In the genomic region with DNA sequence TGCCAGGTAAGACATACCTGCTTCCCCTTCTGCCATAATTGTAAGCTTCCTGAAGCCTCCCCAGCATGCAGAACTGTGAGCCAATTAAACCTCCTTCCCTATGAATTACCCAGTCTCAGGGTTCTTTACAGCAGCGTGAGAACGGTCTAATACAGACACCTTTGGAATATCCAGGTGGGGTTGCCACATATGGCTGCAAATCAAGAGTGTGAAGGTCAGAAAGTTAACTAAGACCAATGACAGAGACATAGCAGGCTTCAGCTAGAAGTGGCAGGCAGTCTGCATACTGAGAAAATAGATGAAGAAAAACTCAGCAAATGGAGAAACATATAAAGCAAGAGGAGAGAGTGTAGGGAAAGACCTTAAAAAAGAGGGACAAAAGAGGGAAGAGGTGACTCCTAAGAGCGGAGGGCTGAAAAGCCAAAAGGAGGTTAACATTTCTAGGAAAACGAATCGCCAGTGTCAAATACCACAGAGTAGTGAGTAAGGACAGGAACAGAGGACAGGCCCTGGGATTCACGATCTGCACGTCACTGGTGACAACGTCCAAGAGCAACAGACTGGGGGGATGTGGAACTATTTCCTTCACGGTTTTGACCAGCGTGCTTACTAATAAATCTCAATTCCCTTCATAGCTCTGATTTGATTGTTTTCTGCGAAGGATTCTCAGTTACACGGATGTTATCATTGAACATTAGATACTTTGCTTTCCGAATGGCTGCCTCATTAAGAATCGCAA, we compare ENCODE assay signal across 24 cellular contexts. TPM values are rescaled to one million over a fixed set of nuclear protein-coding genes. Genes with fewer than 3 reads are reported as not detected.
DNase-seq lines count a peak whose midpoint lies in the region; ATAC-seq, FAIRE-seq and TF ChIP-seq lines count a peak whose summit lies in the region.
"Had no signal": no experiment of that assay in that cellular context is flagged by ENCODE, and none has a peak within 500 bp of the region (broad histone marks: within the 10 kb centered on the region; RNA-seq: fewer than 3 reads in every experiment).

No MANE protein-coding gene starts in this region.

- no peaks in the 10 kb centered on the region for H3K36me3 Mint-ChIP-seq in natural killer cell
- H3K36me3 Mint-ChIP-seq: activated CD8-positive, alpha-beta memory T cell treated with anti-CD3 and anti-CD28 coated beads, Interleukin-2, amount 10 ng/mL, durations not matched to agents 7 days and 5 days; stimulated activated effector memory CD8-positive, alpha-beta T cell treated with anti-CD3 and anti-CD28 coated beads, Interleukin-12 subunit alpha, Interleukin-12 subunit beta, amount 100 ng/mL, for 72 hours; T-cell had no signal

- dilution Hi-C loops in endothelial cell of umbilical vein (cut with MboI; ENCODE audit: extremely low pct_ligation_motif_present, low sequenced_read_pairs): loop anchor here (25.0 kb wide), 1 partner anchor 180 kb away; a partner anchor contains a TSS

- no peaks in the 10 kb centered on the region for H4K20me1 ChIP-seq in HepG2 (ENCODE audit: insufficient read depth, low read length)
- H4K20me1 ChIP-seq in endothelial cell of umbilical vein (replicated peaks; ENCODE audit: control insufficient read depth, extremely low read depth, insufficient read depth, low read length): no peaks in the 10 kb centered on the region

- H3K36me3 ChIP-seq in liver (ENCODE audit: control insufficient read depth in 4 of 4, insufficient read depth in 3 of 4, low read depth in 1 of 4, low read length in 3 of 4) (peaks cover 0 to 3% (median 0%) of the 10 kb centered on the region in 4 donors), HepG2 (replicated peaks in 1 of 2; ENCODE audit: control insufficient read depth in 1 of 2, insufficient read depth in 2 of 2, low read length in 2 of 2) (no peaks in the 10 kb centered on the region), endothelial cell of umbilical vein (ENCODE audit: control insufficient read depth in 2 of 2, extremely low read depth in 1 of 2, insufficient read depth in 2 of 2, low read length in 2 of 2) (no peaks in the 10 kb centered on the region), psoas muscle (ENCODE audit: insufficient read depth in 1 of 2, low read depth in 1 of 2) (no peaks in the 10 kb centered on the region)
- H3K36me3 ChIP-seq: lower lobe of right lung, SJSA1 had no signal

- H3K4me3 Mint-ChIP-seq in natural killer cell: peak overlapping the region; percentile 45

- intact Hi-C loops in HepG2 (cut with micrococcal nuclease; ENCODE audit: unreplicated experiment): no loop called here
- intact Hi-C loops in endothelial cell of umbilical vein (cut with micrococcal nuclease): no loop called here
- intact Hi-C loops in natural killer cell (cut with micrococcal nuclease): no loop called here
- intact Hi-C loops in psoas muscle (cut with DNase I): loop anchor here (5.0 kb wide), 2 partner anchors 145 to 585 kb away; a partner anchor contains a TSS

- CTCF ChIA-PET in HepG2 (lab: Yijun Ruan, JAX; ENCODE audit: low intra/inter-chr PET ratio, low total read pairs): interaction anchor here (0.8 to 1.9 kb wide), 2 partner anchors 190 to 197 kb away, joined by 3 to 5 read pairs; a partner anchor contains a TSS
- CTCF ChIA-PET in endothelial cell of umbilical vein (lab: Charles Lee): interaction anchor here (1.2 to 8.7 kb wide), 7 partner anchors 12 to 198 kb away, joined by 4 to 105 read pairs (median 35); a partner anchor contains a TSS

- no peak for TF ChIP-seq EP300 in HepG2 (IDR thresholded peaks at IDR 0.05; ENCODE audit: low read depth in 2 of 2, low read length in 2 of 2)
- no peak for TF ChIP-seq EP300 in HepG2 (CRISPR knock-in tag; IDR thresholded peaks at IDR 0.05; ENCODE audit: borderline replicate concordance)

- TF ChIP-seq RAD21 in liver (IDR thresholded peaks at IDR 0.05) (peak in 1 of 2 donors; percentile 16), HepG2 (CRISPR knock-in tag; IDR thresholded peaks at IDR 0.05) (no peak)

- 59% methylated on average over 14 of the region's 14 CpGs for WGBS in liver
- WGBS in HepG2 (ENCODE audit: low lambda C conversion rate): 71% methylated on average over 14 of the region's 14 CpGs
- 66 to 68% (median 68%) methylated on average over 14 of the region's 14 CpGs for WGBS in psoas muscle, 3 donors

- H2AFZ ChIP-seq in HepG2 (ENCODE audit: low read length): no peak overlapping the region
- H2AFZ ChIP-seq in endothelial cell of umbilical vein (ENCODE audit: low read depth, low read length): peak overlapping the region; percentile 35

- ATAC-seq in HepG2 (no peak), natural killer cell (no peak), psoas muscle (no peak), GM19463 (IDR thresholded peaks at IDR 0.05; ENCODE audit: unreplicated experiment) (no peak)
- ATAC-seq: activated CD8-positive, alpha-beta memory T cell treated with anti-CD3 and anti-CD28 coated beads, Interleukin-2, amount 10 ng/mL, durations not matched to agents 7 days and 5 days; activated T-cell treated with anti-CD3 and anti-CD28 coated beads, Interleukin-2, amount 50 U/mL, for 4 hours; lower lobe of right lung; stimulated activated effector memory CD8-positive, alpha-beta T cell treated with anti-CD3 and anti-CD28 coated beads, Interleukin-12 subunit alpha, Interleukin-12 subunit beta, amount 100 ng/mL, for 72 hours; T-cell had no signal

- H3K4me1 Mint-ChIP-seq in natural killer cell: peaks cover 5 to 18% of the 10 kb centered on the region in 2 donors

- H3K4me3 ChIP-seq in liver (ENCODE audit: low read depth in 1 of 3, low read length in 3 of 3) (no peak overlapping the region), HepG2 (replicated peaks in 1 of 3; ENCODE audit: insufficient read depth in 1 of 3, low read depth in 2 of 3, low read length in 3 of 3) (no peak overlapping the region), endothelial cell of umbilical vein (replicated peaks in 1 of 3; ENCODE audit: insufficient read depth in 1 of 3, low read depth in 1 of 3, low read length in 3 of 3) (no peak overlapping the region), psoas muscle (no peak overlapping the region)
- H3K4me3 ChIP-seq: SJSA1 had no signal

- in situ Hi-C loops in HepG2 (cut with HindIII; ENCODE audit: extremely low pct_ligation_motif_present, low pct_unique_long_range_greater_than_20kb): loop anchor here (5.0 kb wide), 3 partner anchors 50 to 190 kb away; a partner anchor contains a TSS

- H3K9me1 ChIP-seq in endothelial cell of umbilical vein (replicated peaks; ENCODE audit: control insufficient read depth, extremely low read depth, insufficient read depth, low read length): no peaks in the 10 kb centered on the region

- H3K79me2 ChIP-seq in HepG2 (ENCODE audit: insufficient read depth, low read length): peaks cover 26% of the 10 kb centered on the region
- H3K79me2 ChIP-seq in endothelial cell of umbilical vein (ENCODE audit: control insufficient read depth, insufficient read depth, low read length): peaks cover 22% of the 10 kb centered on the region

- TF ChIP-seq CTCF in liver (IDR thresholded peaks at IDR 0.05; ENCODE audit: low read depth, low read length, missing input control): no peak
- no peak for TF ChIP-seq CTCF in HepG2 (CRISPR knock-in tag; IDR thresholded peaks at IDR 0.05)
- no peak for TF ChIP-seq CTCF in endothelial cell of umbilical vein (IDR thresholded peaks at IDR 0.05; ENCODE audit: extremely low read depth in 1 of 2, insufficient read depth in 1 of 2, low read depth in 1 of 2, low read length in 2 of 2)
- TF ChIP-seq CTCF in natural killer cell (IDR thresholded peaks at IDR 0.05): no peak
- TF ChIP-seq CTCF in psoas muscle (IDR thresholded peaks at IDR 0.05): no peak

- H3K9me3 ChIP-seq in liver (ENCODE audit: control insufficient read depth in 4 of 4, low read length in 3 of 4) (no peaks in the 10 kb centered on the region), HepG2 (ENCODE audit: low read length) (no peaks in the 10 kb centered on the region), endothelial cell of umbilical vein (replicated peaks; ENCODE audit: control insufficient read depth, insufficient read depth, low read length) (no peaks in the 10 kb centered on the region), psoas muscle (no peaks in the 10 kb centered on the region)
- H3K9me3 ChIP-seq: lower lobe of right lung, SJSA1 had no signal

- H3K9me3 Mint-ChIP-seq in natural killer cell: no peaks in the 10 kb centered on the region
- H3K9me3 Mint-ChIP-seq: activated B cell treated with CpG ODN at 0.5 μM for 24 hours; activated T-cell treated with anti-CD3 and anti-CD28 coated beads, Interleukin-2, amount 50 U/mL, for 4 hours; dendritic cell treated with granulocyte-macrophage colony-stimulating factor and Interleukin-4, amounts not matched to agents 40 ng/mL and 50 ng/mL, for 4 days; stimulated activated effector memory CD8-positive, alpha-beta T cell treated with anti-CD3 and anti-CD28 coated beads, Interleukin-12 subunit alpha, Interleukin-12 subunit beta, amount 100 ng/mL, for 72 hours; T-cell had no signal

- peaks cover 7 to 49% (median 40%) of the 10 kb centered on the region in 4 donors for H3K4me1 ChIP-seq in liver (ENCODE audit: control insufficient read depth in 4 of 4, insufficient read depth in 4 of 4, low read length in 3 of 4)
- peaks cover 45% of the 10 kb centered on the region for H3K4me1 ChIP-seq in HepG2 (ENCODE audit: insufficient read depth, low read length)
- H3K4me1 ChIP-seq in endothelial cell of umbilical vein (ENCODE audit: control insufficient read depth, extremely low read depth, insufficient read depth, low read length): peaks cover 33% of the 10 kb centered on the region
- H3K4me1 ChIP-seq in psoas muscle: peaks cover 12% of the 10 kb centered on the region

- H3K27me3 Mint-ChIP-seq in natural killer cell (ENCODE audit: low read depth in 2 of 2): peaks cover 14 to 36% of the 10 kb centered on the region in 2 donors

- no peak overlapping the region for H3K27ac Mint-ChIP-seq in natural killer cell
- H3K27ac Mint-ChIP-seq: activated B cell treated with CpG ODN at 0.5 μM for 24 hours; activated CD8-positive, alpha-beta memory T cell treated with anti-CD3 and anti-CD28 coated beads, Interleukin-2, amount 10 ng/mL, durations not matched to agents 7 days and 5 days; stimulated activated effector memory CD8-positive, alpha-beta T cell treated with anti-CD3 and anti-CD28 coated beads, Interleukin-12 subunit alpha, Interleukin-12 subunit beta, amount 100 ng/mL, for 72 hours; T-cell had no signal

- no peak for TF ChIP-seq POLR2A in HepG2 (IDR thresholded peaks at IDR 0.05; ENCODE audit: insufficient read depth in 1 of 2, low read depth in 2 of 2, low read length in 2 of 2)
- no peak for TF ChIP-seq POLR2A in endothelial cell of umbilical vein (IDR thresholded peaks at IDR 0.05; ENCODE audit: low read depth, low read length)

- FAIRE-seq in HepG2 (lab: Jason Lieb, UNC) (no peak), endothelial cell of umbilical vein (lab: Jason Lieb, UNC) (no peak)
- FAIRE-seq: urothelium cell line had no signal

- POLR2A ChIA-PET in HepG2 (lab: Yijun Ruan, JAX) (interaction anchor here (3.0 kb wide), 1 partner anchor 169 kb away, joined by 30 read pairs; a partner anchor contains a TSS), endothelial cell of umbilical vein (lab: Charles Lee) (no interaction called here)

- no peaks in the 10 kb centered on the region for H3K27me3 ChIP-seq in liver (ENCODE audit: control insufficient read depth in 4 of 4, insufficient read depth in 4 of 4, low read length in 3 of 4)
- H3K27me3 ChIP-seq in HepG2 (ENCODE audit: control insufficient read depth in 1 of 2, insufficient read depth in 2 of 2, low read length in 2 of 2): no peaks in the 10 kb centered on the region; a peak in 1 of 5 replicates
- no peaks in the 10 kb centered on the region for H3K27me3 ChIP-seq in endothelial cell of umbilical vein (ENCODE audit: control insufficient read depth in 2 of 2, insufficient read depth in 2 of 2, low read length in 2 of 2)
- no peaks in the 10 kb centered on the region for H3K27me3 ChIP-seq in psoas muscle (ENCODE audit: insufficient read depth in 3 of 3, low read length in 2 of 3)
- H3K27me3 ChIP-seq: SJSA1 had no signal

- H3K9ac ChIP-seq in liver (ENCODE audit: low read depth in 1 of 2, low read length in 2 of 2) (no peak overlapping the region), HepG2 (ENCODE audit: insufficient read depth, low read depth, low read length) (no peak overlapping the region), endothelial cell of umbilical vein (replicated peaks; ENCODE audit: extremely low read depth, insufficient read depth, low read length) (no peak overlapping the region)

- DNase-seq in HepG2 (ENCODE audit: low spot score) (no peak), endothelial cell of umbilical vein (ENCODE audit: low read depth, low spot score) (no peak), natural killer cell (no peak), psoas muscle (no peak), NOMO-1 (lab: John Stamatoyannopoulos, UW; ENCODE audit: unreplicated experiment in 2 of 2) (no peak), SKM-1 (lab: John Stamatoyannopoulos, UW; ENCODE audit: unreplicated experiment) (no peak)
- DNase-seq: activated B cell treated with CpG ODN at 0.5 μM for 24 hours; activated CD4-positive, alpha-beta T cell treated with anti-CD3 and anti-CD28 coated beads, Interleukin-2, amount 50 U/mL, for 4 hours; activated CD8-positive, alpha-beta memory T cell treated with anti-CD3 and anti-CD28 coated beads, Interleukin-2, amount 10 ng/mL, durations not matched to agents 7 days and 5 days; activated T-cell treated with anti-CD3 and anti-CD28 coated beads, Interleukin-2, amount 50 U/mL, for 4 hours; kidney glomerular epithelial cell; lower lobe of right lung; NCI-H1694; NCI-H446 treated with DMSO at 0.1 percent for 48 hours; RPMI8226; stimulated activated CD4-positive, alpha-beta T cell treated with anti-CD3 and anti-CD28 coated beads, Interleukin-4, amount 100 ng/mL, for 4 hours; substantia nigra; T-cell had no signal

- BruUV-seq in HepG2 (replicated peaks; lab: Mats Ljungman, UMichigan) (no TSS peak), endothelial cell of umbilical vein (replicated peaks; lab: Mats Ljungman, UMichigan) (no TSS peak)

- H3K27ac ChIP-seq in liver (ENCODE audit: low read depth in 1 of 2, low read length in 2 of 2): peak overlapping the region; percentile 20 to 49
- H3K27ac ChIP-seq in HepG2 (ENCODE audit: extremely low read length, insufficient read depth, low read length): no peak overlapping the region
- H3K27ac ChIP-seq in endothelial cell of umbilical vein (ENCODE audit: insufficient read depth, low read depth, low read length): no peak overlapping the region
- no peak overlapping the region for H3K27ac ChIP-seq in psoas muscle
- H3K27ac ChIP-seq: SJSA1 had no signal

- no peak overlapping the region for H3K4me2 ChIP-seq in HepG2 (ENCODE audit: low read depth, low read length)
- H3K4me2 ChIP-seq in endothelial cell of umbilical vein (ENCODE audit: insufficient read depth, low read length): no peak overlapping the region

RNA-seq across cellular contexts. Expression of a gene that starts 1.7 kb away (rescaled TPM):
- total RNA-seq in liver (10 to 100 TPM; 41.3 to 78.5 TPM), HepG2 (2016; rRNA removed; fragmentation: Illumina TruSeq; extraction: Trizol) (48.2 and 68.9 TPM in 2 replicates), endothelial cell of umbilical vein (54.1 and 56.9 TPM in 2 replicates), natural killer cell (1 to 10 TPM; 5.8 to 7.4 (median 6.9) TPM), psoas muscle (10 to 100 TPM; 27.2 to 39.4 (median 32.3) TPM)
- polyA plus RNA-seq in liver (10 to 100 TPM; 46.9 to 72.1 TPM), HepG2 (2011; rRNA removed) (18.2 and 20.1 TPM in 2 replicates), endothelial cell of umbilical vein (45.7 and 51.6 TPM in 2 replicates), psoas muscle (10 to 100 TPM; 15.6 to 27.1 (median 16.1) TPM)
- 2.2 and 2.8 TPM in 2 replicates for total RNA-seq in HepG2 (2016; cell fraction: cytosol; rRNA removed; fragmentation: Illumina TruSeq; extraction: Trizol; ENCODE audit: low read depth)
- 47.4 and 67.6 TPM in 2 replicates for total RNA-seq in HepG2 (2016; cell fraction: insoluble cytoplasmic fraction; rRNA removed; fragmentation: Illumina TruSeq; extraction: Trizol)
- total RNA-seq in HepG2 (2016; cell fraction: membrane; rRNA removed; fragmentation: Illumina TruSeq; extraction: Trizol): 12.2 and 12.8 TPM in 2 replicates
- total RNA-seq in HepG2 (2016; cell fraction: nucleus; rRNA removed; fragmentation: Illumina TruSeq; extraction: Trizol): 29.5 and 29.9 TPM in 2 replicates
- 16.7 and 19.7 TPM in 2 replicates for polyA plus RNA-seq in HepG2 (2011; cell fraction: cytosol; rRNA removed)
- 9.5 and 11.8 TPM in 2 replicates for polyA plus RNA-seq in HepG2 (2011; cell fraction: nucleus; rRNA removed)
- 16.9 and 21.1 TPM in 2 replicates for polyA plus RNA-seq in HepG2 (2012)
- 1.9 and 2.4 TPM in 2 replicates for polyA plus RNA-seq in HepG2 (2016; cell fraction: cytosol; fragmentation: Illumina TruSeq; extraction: Trizol; ENCODE audit: low read depth)
- 48.7 and 51.7 TPM in 2 replicates for polyA plus RNA-seq in HepG2 (2016; cell fraction: insoluble cytoplasmic fraction; fragmentation: Illumina TruSeq; extraction: Trizol; ENCODE audit: low read depth)
- 5.4 and 5.5 TPM in 2 replicates for polyA plus RNA-seq in HepG2 (2016; cell fraction: membrane; fragmentation: Illumina TruSeq; extraction: Trizol; ENCODE audit: low read depth)
- 19.4 and 21.0 TPM in 2 replicates for polyA plus RNA-seq in HepG2 (2016; cell fraction: nucleus; fragmentation: Illumina TruSeq; extraction: Trizol; ENCODE audit: insufficient read depth, low read depth)
- 33.7 and 43.0 TPM in 2 replicates for polyA minus RNA-seq in HepG2 (2011; rRNA and poly(A)+ RNA removed; ENCODE audit: low replicate concordance)
- 21.6 and 23.6 TPM in 2 replicates for polyA minus RNA-seq in HepG2 (2011; cell fraction: cytosol; rRNA and poly(A)+ RNA removed)
- 26.0 and 30.2 TPM in 2 replicates for polyA minus RNA-seq in HepG2 (2011; cell fraction: nucleus; rRNA and poly(A)+ RNA removed)
- polyA plus RNA-seq in endothelial cell of umbilical vein (2011; cell fraction: cytosol; rRNA removed): 54.8 and 58.8 TPM in 2 replicates
- 49.0 and 57.5 TPM in 2 replicates for polyA plus RNA-seq in endothelial cell of umbilical vein (2011; cell fraction: nucleus; rRNA removed)
- polyA plus RNA-seq in endothelial cell of umbilical vein (2012): 59.5 and 79.4 TPM in 2 replicates
- polyA minus RNA-seq in endothelial cell of umbilical vein: 86.8 and 92.0 TPM in 2 replicates
- 13.4 TPM for polyA minus RNA-seq in endothelial cell of umbilical vein (2011; cell fraction: cytosol; rRNA and poly(A)+ RNA removed)
- polyA minus RNA-seq in endothelial cell of umbilical vein (2011; cell fraction: nucleus; rRNA and poly(A)+ RNA removed): 31.6 and 44.5 TPM in 2 replicates

Comparison
In these comparisons a context has a peak if more than half of its experiments do, and no peak if none do; other contexts are left out.
1. H3K27ac ChIP-seq: peak in liver (2 of 2); none in HepG2 (single experiment), endothelial cell of umbilical vein (single experiment) and psoas muscle (single experiment).
2. intact Hi-C loops: an anchor here in psoas muscle (5.0 kb wide); none called in HepG2, endothelial cell of umbilical vein and natural killer cell.